15 cellular contexts compared by ENCODE assay signal in genomic region chr3:172634948-172635347, GRCh38.
"Had no signal": no experiment of that assay in that cellular context is flagged by ENCODE, and none has a peak within 500 bp of the region (broad histone marks: within the 10 kb centered on the region; RNA-seq: fewer than 3 reads in every experiment).

No MANE protein-coding gene starts in this region.

- H3K4me1 ChIP-seq: spleen had no signal

- H3K9me3 Mint-ChIP-seq: activated CD4-positive, alpha-beta T cell treated with anti-CD3 and anti-CD28 coated beads, Interleukin-2, amount 10 ng/mL, durations not matched to agents 7 days and 5 days; naive thymus-derived CD8-positive, alpha-beta T cell had no signal

- H3K79me2 ChIP-seq: hepatocyte had no signal

- H2AFZ ChIP-seq: hepatocyte had no signal

- H3K9me3 ChIP-seq: prostate gland, spleen, thoracic aorta had no signal

- ATAC-seq: naive thymus-derived CD8-positive, alpha-beta T cell; sciatic nerve had no signal

- H3K36me3 ChIP-seq: prostate gland, thoracic aorta, WERI-Rb-1 had no signal

- H3K27me3 Mint-ChIP-seq: activated CD4-positive, alpha-beta T cell treated with anti-CD3 and anti-CD28 coated beads, Interleukin-2, amount 10 ng/mL, durations not matched to agents 7 days and 5 days; activated naive CD8-positive, alpha-beta T cell; naive thymus-derived CD8-positive, alpha-beta T cell had no signal

- H3K27ac Mint-ChIP-seq: activated CD4-positive, alpha-beta T cell treated with anti-CD3 and anti-CD28 coated beads, Interleukin-2, amount 10 ng/mL, durations not matched to agents 7 days and 5 days; activated naive CD8-positive, alpha-beta T cell; naive thymus-derived CD8-positive, alpha-beta T cell had no signal

- DNase-seq: activated CD4-positive, alpha-beta T cell treated with anti-CD3 and anti-CD28 coated beads, Interleukin-2, amount 10 ng/mL, durations not matched to agents 7 days and 5 days; activated CD8-positive, alpha-beta memory T cell treated with anti-CD3 and anti-CD28 coated beads for 24 hours; activated effector memory CD4-positive, alpha-beta T cell treated with anti-CD3 and anti-CD28 coated beads, Interleukin-2, amount 50 U/mL, for 16 hours; amygdala; naive thymus-derived CD8-positive, alpha-beta T cell; nucleus accumbens; spleen; stimulated activated CD4-positive, alpha-beta T cell treated with anti-CD3 and anti-CD28 coated beads, Interleukin-2, amount 100 ng/mL, for 24 hours; stimulated activated naive CD4-positive, alpha-beta T cell treated with Interleukin-2 at 50 U/mL for 16 hours; WERI-Rb-1 had no signal

- H3K4me2 ChIP-seq: hepatocyte had no signal

- H3K27me3 ChIP-seq: hepatocyte, spleen had no signal

- H3K4me3 ChIP-seq: hepatocyte, prostate gland, spleen, thoracic aorta had no signal

- H3K4me3 Mint-ChIP-seq: activated CD4-positive, alpha-beta T cell treated with anti-CD3 and anti-CD28 coated beads, Interleukin-2, amount 10 ng/mL, durations not matched to agents 7 days and 5 days; activated naive CD8-positive, alpha-beta T cell; naive thymus-derived CD8-positive, alpha-beta T cell had no signal

- H3K27ac ChIP-seq: hepatocyte, spleen, thoracic aorta, WERI-Rb-1 had no signal
